Comparison of ENCODE assay signal across 20 cellular contexts in genomic region chrX:41389311-41389888, GRCh38. TPM values are rescaled to one million over a fixed set of nuclear protein-coding genes. Genes with fewer than 3 reads are reported as not detected.
DNase-seq lines count a peak whose midpoint lies in the region; ATAC-seq and TF ChIP-seq lines count a peak whose summit lies in the region.
"Had no signal": no experiment of that assay in that cellular context is flagged by ENCODE, and none has a peak within 500 bp of the region (broad histone marks: within the 10 kb centered on the region; RNA-seq: fewer than 3 reads in every experiment).

No MANE protein-coding gene starts in this region.

- ATAC-seq in IMR-90 (ENCODE audit: low read depth) (no peak), GM19455 (IDR thresholded peaks at IDR 0.05; ENCODE audit: unreplicated experiment) (no peak), HG03354 (IDR thresholded peaks at IDR 0.05; ENCODE audit: poor library complexity, severe bottlenecking, unreplicated experiment) (no peak)
- ATAC-seq: HCT116 had no signal

- H4K8ac ChIP-seq in IMR-90 (ENCODE audit: low read depth in 2 of 2, low read length in 2 of 2) = no peak overlapping the region
- H4K8ac ChIP-seq in mesenchymal stem cell (ENCODE audit: low read length) = no peak overlapping the region

- no peaks in the 10 kb centered on the region; a peak in 1 of 4 replicates for H3K79me1 ChIP-seq in IMR-90 (ENCODE audit: low read depth in 1 of 2, low read length in 2 of 2)
- no peaks in the 10 kb centered on the region for H3K79me1 ChIP-seq in mesenchymal stem cell (replicated peaks; ENCODE audit: low read length, poor library complexity, severe bottlenecking)

- no peaks in the 10 kb centered on the region for H3K9me3 ChIP-seq in IMR-90 (ENCODE audit: control insufficient read depth, insufficient read depth, low read length)
- H3K9me3 ChIP-seq in adrenal gland (replicated peaks in 1 of 3) = no peaks in the 10 kb centered on the region
- H3K9me3 ChIP-seq in liver (ENCODE audit: control insufficient read depth in 4 of 4, low read length in 3 of 4) = no peaks in the 10 kb centered on the region
- peaks cover 0 to 5% (median 0%) of the 10 kb centered on the region in 4 donors for H3K9me3 ChIP-seq in stomach
- no peaks in the 10 kb centered on the region for H3K9me3 ChIP-seq in mesenchymal stem cell (ENCODE audit: control insufficient read depth, low read length)
- H3K9me3 ChIP-seq: Caco-2, SJCRH30 had no signal

- dilution Hi-C loops in IMR-90 (cut with HindIII; ENCODE audit: low sequenced_read_pairs, unreplicated experiment) = no loop called here

- H2BK15ac ChIP-seq in IMR-90 (ENCODE audit: low read depth, low read length) = no peak overlapping the region
- H2BK15ac ChIP-seq in mesenchymal stem cell (ENCODE audit: low read depth, poor library complexity, severe bottlenecking) = no peak overlapping the region

- WGBS in IMR-90 (ENCODE audit: extremely low coverage in 2 of 2, insufficient read length in 1 of 2), 2 experiments = 38% methylated on average over 1 of the region's 6 CpGs; no CpG with 5 or more reads in 1 of the 2 experiments
- WGBS in adrenal gland, 4 donors = 56 to 68% (median 60%) methylated on average over 5 to 6 of the region's 6 CpGs
- 37% methylated on average over 6 of the region's 6 CpGs for WGBS in liver
- WGBS in stomach, 5 donors = 53 to 71% (median 56%) methylated on average over 6 of the region's 6 CpGs
- WGBS in mesenchymal stem cell = 88% methylated on average over 6 of the region's 6 CpGs

- H4K5ac ChIP-seq in IMR-90 (ENCODE audit: low read depth, low read length) = no peak overlapping the region

- H3K18ac ChIP-seq in IMR-90 (ENCODE audit: low read depth, low read length) (no peak overlapping the region), mesenchymal stem cell (ENCODE audit: low read depth in 1 of 2, low read length in 2 of 2) (no peak overlapping the region)

- H2AK9ac ChIP-seq in IMR-90 (replicated peaks; ENCODE audit: low read depth, low read length, poor library complexity) = peak overlapping the region; percentile 24

- H2BK5ac ChIP-seq in IMR-90 (ENCODE audit: low read depth, low read length, poor library complexity, severe bottlenecking) (no peak overlapping the region), mesenchymal stem cell (ENCODE audit: low read depth, low read length, poor library complexity, severe bottlenecking) (no peak overlapping the region)

- H3K27ac ChIP-seq in IMR-90 (ENCODE audit: insufficient read depth, low read length) = no peak overlapping the region
- H3K27ac ChIP-seq in adrenal gland = no peak overlapping the region
- H3K27ac ChIP-seq in liver (ENCODE audit: low read depth in 1 of 2, low read length in 2 of 2) = peak overlapping the region; percentile 63 to 70
- H3K27ac ChIP-seq in stomach = peak overlapping the region in 2 of 5 donors; percentile 11 to 31
- no peak overlapping the region for H3K27ac ChIP-seq in mesenchymal stem cell (ENCODE audit: low read length, poor library complexity, severe bottlenecking)
- H3K27ac ChIP-seq: SJCRH30 had no signal

- no peak overlapping the region for H3K4me3 ChIP-seq in IMR-90 (ENCODE audit: insufficient read depth, low read depth, low read length)
- peak overlapping the region in 1 of 4 donors; percentile 32 for H3K4me3 ChIP-seq in adrenal gland
- H3K4me3 ChIP-seq in liver (ENCODE audit: low read depth in 1 of 3, low read length in 3 of 3) = peak overlapping the region in 2 of 3 donors; percentile 18 to 26
- H3K4me3 ChIP-seq in stomach = no peak overlapping the region
- H3K4me3 ChIP-seq in mesenchymal stem cell (ENCODE audit: insufficient read depth in 1 of 2, low read depth in 1 of 2, low read length in 2 of 2) = no peak overlapping the region
- H3K4me3 ChIP-seq: SJCRH30 had no signal

- in situ Hi-C loops in IMR-90 (cut with MboI; ENCODE audit: low sequenced_read_pairs) = no loop called here

- H3K23ac ChIP-seq in IMR-90 (ENCODE audit: low read depth, low read length) (no peak overlapping the region), mesenchymal stem cell (ENCODE audit: low read length in 2 of 2) (no peak overlapping the region)

- POLR2A ChIA-PET in IMR-90 (lab: Charles Lee; ENCODE audit: unreplicated experiment) = no interaction called here

- H3K4me1 ChIP-seq in IMR-90 (ENCODE audit: control insufficient read depth, insufficient read depth, low read length) = no peaks in the 10 kb centered on the region; the same call in 1 of the 2 replicates
- no peaks in the 10 kb centered on the region for H3K4me1 ChIP-seq in adrenal gland (replicated peaks in 1 of 2)
- H3K4me1 ChIP-seq in liver (ENCODE audit: control insufficient read depth in 4 of 4, insufficient read depth in 4 of 4, low read length in 3 of 4) = peaks cover 0 to 8% (median 3%) of the 10 kb centered on the region in 4 donors
- H3K4me1 ChIP-seq in stomach = no peaks in the 10 kb centered on the region
- no peaks in the 10 kb centered on the region for H3K4me1 ChIP-seq in mesenchymal stem cell (ENCODE audit: control insufficient read depth, insufficient read depth, low read depth, low read length)
- H3K4me1 ChIP-seq: SJCRH30 had no signal

- H2BK120ac ChIP-seq in IMR-90 (ENCODE audit: low read depth, low read length) = no peak overlapping the region
- no peak overlapping the region for H2BK120ac ChIP-seq in mesenchymal stem cell (ENCODE audit: low read depth, low read length)

- no peak overlapping the region for H2AK5ac ChIP-seq in IMR-90 (ENCODE audit: low read depth, low read length)
- no peak overlapping the region for H2AK5ac ChIP-seq in mesenchymal stem cell (ENCODE audit: low read length, severe bottlenecking)

- no peaks in the 10 kb centered on the region; the same call in 1 of the 2 replicates for H4K20me1 ChIP-seq in IMR-90 (ENCODE audit: insufficient read depth, low read length)

- 0 out of 2 replicates have a peak, but pooled peaks cover under 1% of the 10 kb centered on the region for H3K9me1 ChIP-seq in IMR-90 (ENCODE audit: insufficient read depth, low read length)

- no peak for TF ChIP-seq EP300 in stomach (IDR thresholded peaks at IDR 0.05)

- no peak overlapping the region for H2BK20ac ChIP-seq in IMR-90 (ENCODE audit: low read depth, low read length)

- H3K9ac ChIP-seq in IMR-90 (ENCODE audit: low read depth, low read length) (no peak overlapping the region), liver (ENCODE audit: low read depth in 1 of 2, low read length in 2 of 2) (no peak overlapping the region), mesenchymal stem cell (ENCODE audit: low read length) (no peak overlapping the region)

- TF ChIP-seq RAD21 in IMR-90 (IDR thresholded peaks at IDR 0.05; ENCODE audit: low read length) (no peak), liver (IDR thresholded peaks at IDR 0.05) (peak in 1 of 2 donors; percentile 43)

- no peak overlapping the region for H2BK12ac ChIP-seq in mesenchymal stem cell (ENCODE audit: low read length in 2 of 2)

- BruUV-seq in IMR-90 (replicated peaks; lab: Mats Ljungman, UMichigan) = no TSS peak

- H4K91ac ChIP-seq in IMR-90 (ENCODE audit: insufficient read depth, low read depth, low read length) = no peak overlapping the region
- no peak overlapping the region for H4K91ac ChIP-seq in mesenchymal stem cell (ENCODE audit: low read length)

- H2AFZ ChIP-seq in IMR-90 (replicated peaks; ENCODE audit: low read length, poor library complexity) (no peak overlapping the region), mesenchymal stem cell (ENCODE audit: low read depth, low read length) (no peak overlapping the region)

- peaks cover 6% of the 10 kb centered on the region for H3K27me3 ChIP-seq in IMR-90 (ENCODE audit: control insufficient read depth, insufficient read depth, low read length)
- H3K27me3 ChIP-seq in adrenal gland = no peaks in the 10 kb centered on the region
- no peaks in the 10 kb centered on the region for H3K27me3 ChIP-seq in liver (ENCODE audit: control insufficient read depth in 4 of 4, insufficient read depth in 4 of 4, low read length in 3 of 4)
- H3K27me3 ChIP-seq in stomach = no peaks in the 10 kb centered on the region
- H3K27me3 ChIP-seq in mesenchymal stem cell (ENCODE audit: control insufficient read depth in 1 of 2, insufficient read depth in 1 of 2, low read length in 2 of 2) = peaks cover 0 to 9% of the 10 kb centered on the region in 2 experiments
- H3K27me3 ChIP-seq: SJCRH30 had no signal

- no peak overlapping the region for H3K4ac ChIP-seq in IMR-90 (ENCODE audit: low read depth, low read length)
- H3K4ac ChIP-seq in mesenchymal stem cell (ENCODE audit: low read depth in 1 of 2, low read length in 2 of 2) = no peak overlapping the region

- intact Hi-C loops in IMR-90 (cut with micrococcal nuclease) (no loop called here), adrenal gland (cut with DNase I) (no loop called here), stomach (cut with DNase I; ENCODE audit: low total_unique reads) (no loop called here)

- TF ChIP-seq POLR2A in IMR-90 (IDR thresholded peaks at IDR 0.05; ENCODE audit: low read depth, low read length) = no peak
- TF ChIP-seq POLR2A in adrenal gland (IDR thresholded peaks at IDR 0.05) = no peak
- TF ChIP-seq POLR2A in stomach (IDR thresholded peaks at IDR 0.05) = no peak

- CTCF ChIA-PET in IMR-90 (lab: Yijun Ruan, JAX) = interaction anchor here (0.5 kb wide), 1 partner anchor 846 kb away, joined by 3 read pairs; no protein-coding TSS in a partner anchor

- no peaks in the 10 kb centered on the region for H3K36me3 ChIP-seq in IMR-90 (ENCODE audit: control insufficient read depth, insufficient read depth, low read length)
- no peaks in the 10 kb centered on the region for H3K36me3 ChIP-seq in adrenal gland (replicated peaks in 1 of 2)
- H3K36me3 ChIP-seq in liver (ENCODE audit: control insufficient read depth in 4 of 4, insufficient read depth in 3 of 4, low read depth in 1 of 4, low read length in 3 of 4) = no peaks in the 10 kb centered on the region
- H3K36me3 ChIP-seq in stomach = no peaks in the 10 kb centered on the region
- H3K36me3 ChIP-seq in mesenchymal stem cell (ENCODE audit: control insufficient read depth in 1 of 2, insufficient read depth in 2 of 2, low read depth in 1 of 2, low read length in 2 of 2) = no peaks in the 10 kb centered on the region
- H3K36me3 ChIP-seq: SJCRH30 had no signal

- TF ChIP-seq CTCF in IMR-90 (conservative IDR thresholded peaks at IDR 0.05; ENCODE audit: low read depth, low read length) (no peak), adrenal gland (IDR thresholded peaks at IDR 0.05) (no peak), liver (IDR thresholded peaks at IDR 0.05; ENCODE audit: low read depth, low read length, missing input control) (no peak), stomach (IDR thresholded peaks at IDR 0.05) (no peak)

- no peak overlapping the region for H3K56ac ChIP-seq in IMR-90 (ENCODE audit: extremely low read depth, insufficient read depth, low read length)

- H3K14ac ChIP-seq in IMR-90 (replicated peaks; ENCODE audit: low read depth, low read length) (no peak overlapping the region), mesenchymal stem cell (ENCODE audit: low read length in 2 of 2) (no peak overlapping the region)

- DNase-seq in IMR-90 = no peak
- DNase-seq in adrenal gland = peak; percentile 27 to 78 (median 65)
- DNase-seq in stomach = peak; percentile 65
- no peak for DNase-seq in mesenchymal stem cell
- no peak for DNase-seq in effector CD4-positive, alpha-beta T cell
- DNase-seq: ACHN; AML-193; Caco-2; CD4-positive, CD25-positive, alpha-beta regulatory T cell; DMS53; Karpas-422; NCI-H1105 treated with DMSO at 0.1 percent for 48 hours; NCI-H187 treated with DMSO at 0.1 percent for 48 hours; NCI-H69; NK-92 treated with Interleukin-12 subunit alpha and Interleukin-12 subunit beta, amount 100 ng/mL, for 24 hours; SJCRH30 had no signal

- H3K4me2 ChIP-seq in IMR-90 (ENCODE audit: low read depth, low read length) = no peak overlapping the region
- no peak overlapping the region for H3K4me2 ChIP-seq in mesenchymal stem cell (ENCODE audit: low read length, poor library complexity, severe bottlenecking)

RNA-seq across cellular contexts. Expression of gene DDX3X, which starts 55.4 kb away (rescaled TPM):
- total RNA-seq in IMR-90 (2012; rRNA removed) (229 and 448 TPM in 2 replicates), adrenal gland (100 to 1,000 TPM; 199 to 391 (median 270) TPM), liver (100 to 1,000 TPM; 119 to 216 TPM), stomach (100 to 1,000 TPM in 4 of 5 donors, 10 to 100 TPM in 1; 74.7 to 434 (median 142) TPM)
- polyA plus RNA-seq in IMR-90 (2012; rRNA removed) (53.2 and 64.8 TPM in 2 replicates), adrenal gland (100 to 1,000 TPM in 1 of 3 donors, 10 to 100 TPM in 2; 59.4 to 123 (median 64.7) TPM), liver (10 to 100 TPM; 48.4 to 52.3 TPM), stomach (10 to 100 TPM; 38.3 to 86.9 (median 61.8) TPM)
- polyA plus RNA-seq in IMR-90 (2012; cell fraction: cytosol; rRNA removed) = 12.7 and 13.6 TPM in 2 replicates
- 16.8 and 91.2 TPM in 2 replicates for polyA plus RNA-seq in IMR-90 (2012; cell fraction: nucleus; rRNA removed; ENCODE audit: low replicate concordance)
- 115 TPM for polyA plus RNA-seq in mesenchymal stem cell (2013, experiment 1 of 2)
- 113 TPM for polyA plus RNA-seq in mesenchymal stem cell (2013, experiment 2 of 2)

RNA-seq across cellular contexts. Expression of gene NYX, which starts 57.7 kb away (rescaled TPM):
- total RNA-seq in IMR-90 (2012; rRNA removed) (not detected in 2 replicates), adrenal gland (not detected), liver (not detected), stomach (not detected)
- polyA plus RNA-seq in IMR-90 (2012; rRNA removed) (not detected in 2 replicates), adrenal gland (not detected), liver (not detected), stomach (not detected)
- polyA plus RNA-seq in IMR-90 (2012; cell fraction: cytosol; rRNA removed) = not detected in 2 replicates
- polyA plus RNA-seq in IMR-90 (2012; cell fraction: nucleus; rRNA removed; ENCODE audit: low replicate concordance) = not detected in 2 replicates
- polyA plus RNA-seq in mesenchymal stem cell (2013, experiment 1 of 2) = not detected
- not detected for polyA plus RNA-seq in mesenchymal stem cell (2013, experiment 2 of 2)
- total RNA-seq: Caco-2, SJCRH30 had no signal
- polyA plus RNA-seq: CD4-positive, CD25-positive, alpha-beta regulatory T cell had no signal

Comparison
In these comparisons a context has a peak if more than half of its experiments do, and no peak if none do; other contexts are left out.
1. DNase-seq: peak in adrenal gland (7 of 7) and stomach (single experiment); none in IMR-90 (single experiment), mesenchymal stem cell (single experiment) and effector CD4-positive, alpha-beta T cell (single experiment).
2. H3K27ac ChIP-seq: peak in liver (2 of 2); none in IMR-90 (single experiment), adrenal gland (0 of 5) and mesenchymal stem cell (single experiment).
3. H3K4me3 ChIP-seq: peak in liver (2 of 3); none in IMR-90 (single experiment), stomach (0 of 4) and mesenchymal stem cell (0 of 2).